Comparison of ENCODE assay signal across 24 cellular contexts in the genomic region with DNA sequence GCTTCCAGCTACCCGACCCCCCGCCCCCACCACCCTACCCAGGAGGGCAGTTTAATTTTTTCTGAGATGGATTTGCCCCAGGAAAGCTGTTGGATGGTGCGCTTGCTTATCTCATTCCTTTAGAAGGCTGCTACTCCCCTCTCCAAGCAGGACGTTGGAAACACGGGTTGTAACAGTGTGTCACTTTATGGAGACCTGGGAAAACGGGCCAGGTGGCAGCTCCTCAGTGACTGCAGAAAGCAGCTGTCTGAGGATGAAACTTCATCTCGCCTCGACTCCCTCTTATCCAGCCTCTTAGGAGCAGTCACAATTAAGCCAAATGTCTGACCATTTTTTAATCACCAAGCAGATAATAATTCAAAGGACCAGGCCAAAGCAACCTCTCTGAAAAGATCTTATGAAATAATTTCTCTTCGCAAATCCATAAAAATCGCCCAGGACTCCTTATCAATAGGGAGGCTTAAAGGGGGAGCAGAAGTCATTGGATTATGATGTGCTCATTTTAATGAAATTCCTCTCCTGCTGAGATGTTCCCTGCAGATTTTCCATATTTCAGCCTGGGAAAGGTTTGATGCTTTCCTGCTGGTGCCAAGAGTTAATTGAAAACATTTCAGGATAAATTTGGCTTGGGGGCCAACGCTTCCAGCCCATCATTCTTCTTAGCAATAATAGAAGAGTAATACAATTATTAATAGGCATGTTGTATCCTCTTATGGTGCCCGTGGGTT. TPM values are rescaled to one million over a fixed set of nuclear protein-coding genes. Genes with fewer than 3 reads are reported as not detected.
"Had no signal": no experiment of that assay in that cellular context is flagged by ENCODE, and none has a peak within 500 bp of the region (broad histone marks: within the 10 kb centered on the region; RNA-seq: fewer than 3 reads in every experiment).

No MANE protein-coding gene starts in this region.

- H3K9me3 ChIP-seq: esophagus muscularis mucosa, left lung, mucosa of descending colon, pancreas, stomach, thoracic aorta, upper lobe of right lung had no signal

- H3K4me2 ChIP-seq: smooth muscle cell had no signal

- DNase-seq: activated CD4-positive, alpha-beta T cell treated with anti-CD3 and anti-CD28 coated beads, Interleukin-2, amount 10 ng/mL, durations not matched to agents 7 days and 5 days; activated CD8-positive, alpha-beta T cell treated with anti-CD3 and anti-CD28 coated beads, Interleukin-2, amount 10 ng/mL, durations not matched to agents 7 days and 5 days; activated naive CD4-positive, alpha-beta T cell treated with anti-CD3 and anti-CD28 coated beads for 36 hours; activated T-cell treated with anti-CD3 and anti-CD28 coated beads, Interleukin-2, amount 50 U/mL, for 24 hours; aorta; cerebellar nuclear complex; cortex of kidney; foreskin melanocyte; glutamatergic neuron; hypothalamus; islet precursor cell; left lung; mucosa of descending colon; naive B cell; pancreas; stimulated activated CD4-positive, alpha-beta T cell treated with anti-CD3 and anti-CD28 coated beads, Interleukin-4, amount 100 ng/mL, for 1 hour; stomach; upper lobe of right lung had no signal

- H3K4me1 Mint-ChIP-seq: activated CD4-positive, alpha-beta T cell treated with anti-CD3 and anti-CD28 coated beads, Interleukin-2, amount 10 ng/mL, durations not matched to agents 7 days and 5 days; naive B cell; stimulated activated effector memory CD8-positive, alpha-beta T cell treated with anti-CD3 and anti-CD28 coated beads, Interleukin-12 subunit alpha, Interleukin-12 subunit beta, amount 100 ng/mL, for 72 hours had no signal

- H3K27me3 ChIP-seq: esophagus muscularis mucosa, pancreas, stomach had no signal

- H3K36me3 ChIP-seq: esophagus muscularis mucosa, left lung, pancreas, stomach, thoracic aorta, upper lobe of right lung had no signal

- H3K36me3 Mint-ChIP-seq: naive B cell; stimulated activated effector memory CD8-positive, alpha-beta T cell treated with anti-CD3 and anti-CD28 coated beads, Interleukin-12 subunit alpha, Interleukin-12 subunit beta, amount 100 ng/mL, for 72 hours had no signal

- H3K4me3 Mint-ChIP-seq: activated CD4-positive, alpha-beta T cell treated with anti-CD3 and anti-CD28 coated beads, Interleukin-2, amount 10 ng/mL, durations not matched to agents 7 days and 5 days; activated CD8-positive, alpha-beta T cell treated with anti-CD3 and anti-CD28 coated beads, Interleukin-2, amount 10 ng/mL, durations not matched to agents 7 days and 5 days; activated naive CD4-positive, alpha-beta T cell treated with anti-CD3 and anti-CD28 coated beads for 36 hours; activated T-cell treated with anti-CD3 and anti-CD28 coated beads, Interleukin-2, amount 50 U/mL, for 24 hours; naive B cell; stimulated activated effector memory CD8-positive, alpha-beta T cell treated with anti-CD3 and anti-CD28 coated beads, Interleukin-12 subunit alpha, Interleukin-12 subunit beta, amount 100 ng/mL, for 72 hours had no signal

- H3K27ac ChIP-seq: esophagus muscularis mucosa, left lung, pancreas, stomach, thoracic aorta, upper lobe of right lung had no signal

- H3K27ac Mint-ChIP-seq: activated CD4-positive, alpha-beta T cell treated with anti-CD3 and anti-CD28 coated beads, Interleukin-2, amount 10 ng/mL, durations not matched to agents 7 days and 5 days; activated CD8-positive, alpha-beta T cell treated with anti-CD3 and anti-CD28 coated beads, Interleukin-2, amount 10 ng/mL, durations not matched to agents 7 days and 5 days; activated naive CD4-positive, alpha-beta T cell treated with anti-CD3 and anti-CD28 coated beads for 36 hours; activated T-cell treated with anti-CD3 and anti-CD28 coated beads, Interleukin-2, amount 50 U/mL, for 24 hours; naive B cell; stimulated activated effector memory CD8-positive, alpha-beta T cell treated with anti-CD3 and anti-CD28 coated beads, Interleukin-12 subunit alpha, Interleukin-12 subunit beta, amount 100 ng/mL, for 72 hours had no signal

- ATAC-seq: activated CD8-positive, alpha-beta T cell treated with anti-CD3 and anti-CD28 coated beads, Interleukin-2, amount 10 ng/mL, durations not matched to agents 7 days and 5 days; left lung; mucosa of descending colon; pancreas; sciatic nerve; stimulated activated effector memory CD8-positive, alpha-beta T cell treated with anti-CD3 and anti-CD28 coated beads, Interleukin-12 subunit alpha, Interleukin-12 subunit beta, amount 100 ng/mL, for 72 hours; upper lobe of right lung had no signal

- H3K4me3 ChIP-seq: esophagus muscularis mucosa, left lung, mucosa of descending colon, pancreas, smooth muscle cell, stomach, thoracic aorta, upper lobe of right lung had no signal

- H3K4me1 ChIP-seq: left lung, pancreas, stomach, upper lobe of right lung had no signal

- H3K9me3 Mint-ChIP-seq: activated CD4-positive, alpha-beta T cell treated with anti-CD3 and anti-CD28 coated beads, Interleukin-2, amount 10 ng/mL, durations not matched to agents 7 days and 5 days; activated naive CD4-positive, alpha-beta T cell treated with anti-CD3 and anti-CD28 coated beads for 36 hours; activated T-cell treated with anti-CD3 and anti-CD28 coated beads, Interleukin-2, amount 50 U/mL, for 24 hours had no signal

RNA-seq across cellular contexts. Expression of gene GAS1, which starts 26.0 kb away (rescaled TPM):
- total RNA-seq: T-helper 1 cell treated with Interleukin-12 subunit alpha and Interleukin-12 subunit beta and Interleukin-4 antibody, amounts not matched to agents 30 ng/mL and 1 ng/mL, for 36 hours had no signal
